In the genomic region with DNA sequence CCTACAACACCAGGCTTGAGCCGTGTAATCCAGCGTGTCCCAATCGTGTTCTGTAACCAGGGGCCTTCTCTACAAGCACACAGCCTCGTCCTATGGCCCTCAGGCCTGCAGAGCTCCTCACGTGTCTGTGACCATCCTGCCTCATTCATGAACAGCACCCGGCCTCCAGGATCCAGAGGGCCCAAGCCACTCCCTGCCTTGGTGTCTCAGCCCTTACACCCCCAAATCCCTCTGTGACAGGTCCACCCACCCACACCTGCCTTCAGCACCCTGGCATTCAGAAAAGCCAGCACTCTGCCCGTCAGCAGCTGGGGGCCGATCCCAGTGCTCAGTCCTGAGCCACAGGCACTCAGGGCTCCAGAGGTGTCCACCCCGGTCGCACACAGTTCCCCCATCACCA, we compare ENCODE assay signal across 1 cellular context.
TF ChIP-seq lines count a peak whose summit lies in the region.

No MANE protein-coding gene starts in this region.

TF ChIP-seq in K562, 482 proteins besides CTCF, POLR2A, EP300 and RAD21 (continues in another document):
- TF ChIP-seq, protein P1, sequence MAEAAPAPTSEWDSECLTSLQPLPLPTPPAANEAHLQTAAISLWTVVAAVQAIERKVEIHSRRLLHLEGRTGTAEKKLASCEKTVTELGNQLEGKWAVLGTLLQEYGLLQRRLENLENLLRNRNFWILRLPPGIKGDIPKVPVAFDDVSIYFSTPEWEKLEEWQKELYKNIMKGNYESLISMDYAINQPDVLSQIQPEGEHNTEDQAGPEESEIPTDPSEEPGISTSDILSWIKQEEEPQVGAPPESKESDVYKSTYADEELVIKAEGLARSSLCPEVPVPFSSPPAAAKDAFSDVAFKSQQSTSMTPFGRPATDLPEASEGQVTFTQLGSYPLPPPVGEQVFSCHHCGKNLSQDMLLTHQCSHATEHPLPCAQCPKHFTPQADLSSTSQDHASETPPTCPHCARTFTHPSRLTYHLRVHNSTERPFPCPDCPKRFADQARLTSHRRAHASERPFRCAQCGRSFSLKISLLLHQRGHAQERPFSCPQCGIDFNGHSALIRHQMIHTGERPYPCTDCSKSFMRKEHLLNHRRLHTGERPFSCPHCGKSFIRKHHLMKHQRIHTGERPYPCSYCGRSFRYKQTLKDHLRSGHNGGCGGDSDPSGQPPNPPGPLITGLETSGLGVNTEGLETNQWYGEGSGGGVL (CRISPR knock-in tag; IDR thresholded peaks at IDR 0.05) = no peak
- no peak for TF ChIP-seq MAFF (IDR thresholded peaks at IDR 0.05; ENCODE audit: low read length)
- TF ChIP-seq, protein P2, sequence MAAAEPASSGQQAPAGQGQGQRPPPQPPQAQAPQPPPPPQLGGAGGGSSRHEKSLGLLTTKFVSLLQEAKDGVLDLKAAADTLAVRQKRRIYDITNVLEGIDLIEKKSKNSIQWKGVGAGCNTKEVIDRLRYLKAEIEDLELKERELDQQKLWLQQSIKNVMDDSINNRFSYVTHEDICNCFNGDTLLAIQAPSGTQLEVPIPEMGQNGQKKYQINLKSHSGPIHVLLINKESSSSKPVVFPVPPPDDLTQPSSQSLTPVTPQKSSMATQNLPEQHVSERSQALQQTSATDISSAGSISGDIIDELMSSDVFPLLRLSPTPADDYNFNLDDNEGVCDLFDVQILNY (CRISPR knock-in tag; IDR thresholded peaks at IDR 0.05) = no peak
- TF ChIP-seq HNRNPLL (IDR thresholded peaks at IDR 0.05; ENCODE audit: low read depth, low read length, poor library complexity, severe bottlenecking) = no peak
- TF ChIP-seq ZSCAN29 (IDR thresholded peaks at IDR 0.05) = no peak
- no peak for TF ChIP-seq TEAD1 (CRISPR knock-in tag; IDR thresholded peaks at IDR 0.05)
- TF ChIP-seq, protein P3, sequence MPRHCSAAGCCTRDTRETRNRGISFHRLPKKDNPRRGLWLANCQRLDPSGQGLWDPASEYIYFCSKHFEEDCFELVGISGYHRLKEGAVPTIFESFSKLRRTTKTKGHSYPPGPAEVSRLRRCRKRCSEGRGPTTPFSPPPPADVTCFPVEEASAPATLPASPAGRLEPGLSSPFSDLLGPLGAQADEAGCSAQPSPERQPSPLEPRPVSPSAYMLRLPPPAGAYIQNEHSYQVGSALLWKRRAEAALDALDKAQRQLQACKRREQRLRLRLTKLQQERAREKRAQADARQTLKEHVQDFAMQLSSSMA (CRISPR knock-in tag; IDR thresholded peaks at IDR 0.05) = no peak
- TF ChIP-seq, protein P4, sequence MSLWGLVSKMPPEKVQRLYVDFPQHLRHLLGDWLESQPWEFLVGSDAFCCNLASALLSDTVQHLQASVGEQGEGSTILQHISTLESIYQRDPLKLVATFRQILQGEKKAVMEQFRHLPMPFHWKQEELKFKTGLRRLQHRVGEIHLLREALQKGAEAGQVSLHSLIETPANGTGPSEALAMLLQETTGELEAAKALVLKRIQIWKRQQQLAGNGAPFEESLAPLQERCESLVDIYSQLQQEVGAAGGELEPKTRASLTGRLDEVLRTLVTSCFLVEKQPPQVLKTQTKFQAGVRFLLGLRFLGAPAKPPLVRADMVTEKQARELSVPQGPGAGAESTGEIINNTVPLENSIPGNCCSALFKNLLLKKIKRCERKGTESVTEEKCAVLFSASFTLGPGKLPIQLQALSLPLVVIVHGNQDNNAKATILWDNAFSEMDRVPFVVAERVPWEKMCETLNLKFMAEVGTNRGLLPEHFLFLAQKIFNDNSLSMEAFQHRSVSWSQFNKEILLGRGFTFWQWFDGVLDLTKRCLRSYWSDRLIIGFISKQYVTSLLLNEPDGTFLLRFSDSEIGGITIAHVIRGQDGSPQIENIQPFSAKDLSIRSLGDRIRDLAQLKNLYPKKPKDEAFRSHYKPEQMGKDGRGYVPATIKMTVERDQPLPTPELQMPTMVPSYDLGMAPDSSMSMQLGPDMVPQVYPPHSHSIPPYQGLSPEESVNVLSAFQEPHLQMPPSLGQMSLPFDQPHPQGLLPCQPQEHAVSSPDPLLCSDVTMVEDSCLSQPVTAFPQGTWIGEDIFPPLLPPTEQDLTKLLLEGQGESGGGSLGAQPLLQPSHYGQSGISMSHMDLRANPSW (CRISPR knock-in tag; IDR thresholded peaks at IDR 0.05) = no peak
- TF ChIP-seq XRCC3 (IDR thresholded peaks at IDR 0.05) = no peak
- no peak for TF ChIP-seq TEAD4 (IDR thresholded peaks at IDR 0.05; ENCODE audit: low read length)
- no peak for TF ChIP-seq TEAD4 (CRISPR knock-in tag; IDR thresholded peaks at IDR 0.05; ENCODE audit: borderline replicate concordance)
- TF ChIP-seq, protein P5, sequence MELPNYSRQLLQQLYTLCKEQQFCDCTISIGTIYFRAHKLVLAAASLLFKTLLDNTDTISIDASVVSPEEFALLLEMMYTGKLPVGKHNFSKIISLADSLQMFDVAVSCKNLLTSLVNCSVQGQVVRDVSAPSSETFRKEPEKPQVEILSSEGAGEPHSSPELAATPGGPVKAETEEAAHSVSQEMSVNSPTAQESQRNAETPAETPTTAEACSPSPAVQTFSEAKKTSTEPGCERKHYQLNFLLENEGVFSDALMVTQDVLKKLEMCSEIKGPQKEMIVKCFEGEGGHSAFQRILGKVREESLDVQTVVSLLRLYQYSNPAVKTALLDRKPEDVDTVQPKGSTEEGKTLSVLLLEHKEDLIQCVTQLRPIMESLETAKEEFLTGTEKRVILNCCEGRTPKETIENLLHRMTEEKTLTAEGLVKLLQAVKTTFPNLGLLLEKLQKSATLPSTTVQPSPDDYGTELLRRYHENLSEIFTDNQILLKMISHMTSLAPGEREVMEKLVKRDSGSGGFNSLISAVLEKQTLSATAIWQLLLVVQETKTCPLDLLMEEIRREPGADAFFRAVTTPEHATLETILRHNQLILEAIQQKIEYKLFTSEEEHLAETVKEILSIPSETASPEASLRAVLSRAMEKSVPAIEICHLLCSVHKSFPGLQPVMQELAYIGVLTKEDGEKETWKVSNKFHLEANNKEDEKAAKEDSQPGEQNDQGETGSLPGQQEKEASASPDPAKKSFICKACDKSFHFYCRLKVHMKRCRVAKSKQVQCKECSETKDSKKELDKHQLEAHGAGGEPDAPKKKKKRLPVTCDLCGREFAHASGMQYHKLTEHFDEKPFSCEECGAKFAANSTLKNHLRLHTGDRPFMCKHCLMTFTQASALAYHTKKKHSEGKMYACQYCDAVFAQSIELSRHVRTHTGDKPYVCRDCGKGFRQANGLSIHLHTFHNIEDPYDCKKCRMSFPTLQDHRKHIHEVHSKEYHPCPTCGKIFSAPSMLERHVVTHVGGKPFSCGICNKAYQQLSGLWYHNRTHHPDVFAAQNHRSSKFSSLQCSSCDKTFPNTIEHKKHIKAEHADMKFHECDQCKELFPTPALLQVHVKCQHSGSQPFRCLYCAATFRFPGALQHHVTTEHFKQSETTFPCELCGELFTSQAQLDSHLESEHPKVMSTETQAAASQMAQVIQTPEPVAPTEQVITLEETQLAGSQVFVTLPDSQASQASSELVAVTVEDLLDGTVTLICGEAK (IDR thresholded peaks at IDR 0.05) = no peak
- TF ChIP-seq, protein P5 (CRISPR knock-in tag; IDR thresholded peaks at IDR 0.05) = 0 out of 2 replicates have a peak, but pooled peaks have one; percentile 16
- TF ChIP-seq, protein P6, sequence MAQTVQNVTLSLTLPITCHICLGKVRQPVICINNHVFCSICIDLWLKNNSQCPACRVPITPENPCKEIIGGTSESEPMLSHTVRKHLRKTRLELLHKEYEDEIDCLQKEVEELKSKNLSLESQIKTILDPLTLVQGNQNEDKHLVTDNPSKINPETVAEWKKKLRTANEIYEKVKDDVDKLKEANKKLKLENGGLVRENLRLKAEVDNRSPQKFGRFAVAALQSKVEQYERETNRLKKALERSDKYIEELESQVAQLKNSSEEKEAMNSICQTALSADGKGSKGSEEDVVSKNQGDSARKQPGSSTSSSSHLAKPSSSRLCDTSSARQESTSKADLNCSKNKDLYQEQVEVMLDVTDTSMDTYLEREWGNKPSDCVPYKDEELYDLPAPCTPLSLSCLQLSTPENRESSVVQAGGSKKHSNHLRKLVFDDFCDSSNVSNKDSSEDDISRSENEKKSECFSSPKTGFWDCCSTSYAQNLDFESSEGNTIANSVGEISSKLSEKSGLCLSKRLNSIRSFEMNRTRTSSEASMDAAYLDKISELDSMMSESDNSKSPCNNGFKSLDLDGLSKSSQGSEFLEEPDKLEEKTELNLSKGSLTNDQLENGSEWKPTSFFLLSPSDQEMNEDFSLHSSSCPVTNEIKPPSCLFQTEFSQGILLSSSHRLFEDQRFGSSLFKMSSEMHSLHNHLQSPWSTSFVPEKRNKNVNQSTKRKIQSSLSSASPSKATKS (CRISPR knock-in tag; IDR thresholded peaks at IDR 0.05) = no peak
- no peak for TF ChIP-seq SIN3A (IDR thresholded peaks at IDR 0.05; ENCODE audit: borderline replicate concordance in 2 of 2, control insufficient read depth in 1 of 2, low read depth in 2 of 2, low read length in 2 of 2)
- TF ChIP-seq WHSC1 (IDR thresholded peaks at IDR 0.05; ENCODE audit: low read length) = peak; percentile 17
- TF ChIP-seq, protein P7, sequence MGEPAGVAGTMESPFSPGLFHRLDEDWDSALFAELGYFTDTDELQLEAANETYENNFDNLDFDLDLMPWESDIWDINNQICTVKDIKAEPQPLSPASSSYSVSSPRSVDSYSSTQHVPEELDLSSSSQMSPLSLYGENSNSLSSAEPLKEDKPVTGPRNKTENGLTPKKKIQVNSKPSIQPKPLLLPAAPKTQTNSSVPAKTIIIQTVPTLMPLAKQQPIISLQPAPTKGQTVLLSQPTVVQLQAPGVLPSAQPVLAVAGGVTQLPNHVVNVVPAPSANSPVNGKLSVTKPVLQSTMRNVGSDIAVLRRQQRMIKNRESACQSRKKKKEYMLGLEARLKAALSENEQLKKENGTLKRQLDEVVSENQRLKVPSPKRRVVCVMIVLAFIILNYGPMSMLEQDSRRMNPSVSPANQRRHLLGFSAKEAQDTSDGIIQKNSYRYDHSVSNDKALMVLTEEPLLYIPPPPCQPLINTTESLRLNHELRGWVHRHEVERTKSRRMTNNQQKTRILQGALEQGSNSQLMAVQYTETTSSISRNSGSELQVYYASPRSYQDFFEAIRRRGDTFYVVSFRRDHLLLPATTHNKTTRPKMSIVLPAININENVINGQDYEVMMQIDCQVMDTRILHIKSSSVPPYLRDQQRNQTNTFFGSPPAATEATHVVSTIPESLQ (CRISPR knock-in tag; IDR thresholded peaks at IDR 0.05) = no peak
- no peak for TF ChIP-seq GATAD2B (IDR thresholded peaks at IDR 0.05; ENCODE audit: borderline replicate concordance)
- TF ChIP-seq POLR3G (IDR thresholded peaks at IDR 0.05; ENCODE audit: extremely low read depth, insufficient read length, insufficient replicate concordance) = no peak
- peak; percentile 10 for TF ChIP-seq KDM5B (IDR thresholded peaks at IDR 0.05; ENCODE audit: insufficient replicate concordance, low read depth, low read length)
- peak; percentile 48 for TF ChIP-seq RBM22 (IDR thresholded peaks at IDR 0.05; ENCODE audit: low read depth, low read length, poor library complexity, severe bottlenecking)
- no peak for TF ChIP-seq RNF2 (IDR thresholded peaks at IDR 0.05)
- TF ChIP-seq RBFOX2 (IDR thresholded peaks at IDR 0.05; ENCODE audit: low read depth, low read length) = peak; percentile 57
- TF ChIP-seq, protein P8, sequence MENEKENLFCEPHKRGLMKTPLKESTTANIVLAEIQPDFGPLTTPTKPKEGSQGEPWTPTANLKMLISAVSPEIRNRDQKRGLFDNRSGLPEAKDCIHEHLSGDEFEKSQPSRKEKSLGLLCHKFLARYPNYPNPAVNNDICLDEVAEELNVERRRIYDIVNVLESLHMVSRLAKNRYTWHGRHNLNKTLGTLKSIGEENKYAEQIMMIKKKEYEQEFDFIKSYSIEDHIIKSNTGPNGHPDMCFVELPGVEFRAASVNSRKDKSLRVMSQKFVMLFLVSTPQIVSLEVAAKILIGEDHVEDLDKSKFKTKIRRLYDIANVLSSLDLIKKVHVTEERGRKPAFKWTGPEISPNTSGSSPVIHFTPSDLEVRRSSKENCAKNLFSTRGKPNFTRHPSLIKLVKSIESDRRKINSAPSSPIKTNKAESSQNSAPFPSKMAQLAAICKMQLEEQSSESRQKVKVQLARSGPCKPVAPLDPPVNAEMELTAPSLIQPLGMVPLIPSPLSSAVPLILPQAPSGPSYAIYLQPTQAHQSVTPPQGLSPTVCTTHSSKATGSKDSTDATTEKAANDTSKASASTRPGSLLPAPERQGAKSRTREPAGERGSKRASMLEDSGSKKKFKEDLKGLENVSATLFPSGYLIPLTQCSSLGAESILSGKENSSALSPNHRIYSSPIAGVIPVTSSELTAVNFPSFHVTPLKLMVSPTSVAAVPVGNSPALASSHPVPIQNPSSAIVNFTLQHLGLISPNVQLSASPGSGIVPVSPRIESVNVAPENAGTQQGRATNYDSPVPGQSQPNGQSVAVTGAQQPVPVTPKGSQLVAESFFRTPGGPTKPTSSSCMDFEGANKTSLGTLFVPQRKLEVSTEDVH (IDR thresholded peaks at IDR 0.05; ENCODE audit: low read depth, partially characterized antibody) = no peak
- TF ChIP-seq NR2F6 (CRISPR knock-in tag; IDR thresholded peaks at IDR 0.05) = no peak
